Comparison of ENCODE assay signal across 1 cellular context in genomic region chr12:128680555-128680954, GRCh38.
TF ChIP-seq lines count a peak whose summit lies in the region.

No MANE protein-coding gene starts in this region.

TF ChIP-seq in H1, 55 proteins besides CTCF, POLR2A, EP300 and RAD21 (continued from another document):
- TF ChIP-seq, protein P1, sequence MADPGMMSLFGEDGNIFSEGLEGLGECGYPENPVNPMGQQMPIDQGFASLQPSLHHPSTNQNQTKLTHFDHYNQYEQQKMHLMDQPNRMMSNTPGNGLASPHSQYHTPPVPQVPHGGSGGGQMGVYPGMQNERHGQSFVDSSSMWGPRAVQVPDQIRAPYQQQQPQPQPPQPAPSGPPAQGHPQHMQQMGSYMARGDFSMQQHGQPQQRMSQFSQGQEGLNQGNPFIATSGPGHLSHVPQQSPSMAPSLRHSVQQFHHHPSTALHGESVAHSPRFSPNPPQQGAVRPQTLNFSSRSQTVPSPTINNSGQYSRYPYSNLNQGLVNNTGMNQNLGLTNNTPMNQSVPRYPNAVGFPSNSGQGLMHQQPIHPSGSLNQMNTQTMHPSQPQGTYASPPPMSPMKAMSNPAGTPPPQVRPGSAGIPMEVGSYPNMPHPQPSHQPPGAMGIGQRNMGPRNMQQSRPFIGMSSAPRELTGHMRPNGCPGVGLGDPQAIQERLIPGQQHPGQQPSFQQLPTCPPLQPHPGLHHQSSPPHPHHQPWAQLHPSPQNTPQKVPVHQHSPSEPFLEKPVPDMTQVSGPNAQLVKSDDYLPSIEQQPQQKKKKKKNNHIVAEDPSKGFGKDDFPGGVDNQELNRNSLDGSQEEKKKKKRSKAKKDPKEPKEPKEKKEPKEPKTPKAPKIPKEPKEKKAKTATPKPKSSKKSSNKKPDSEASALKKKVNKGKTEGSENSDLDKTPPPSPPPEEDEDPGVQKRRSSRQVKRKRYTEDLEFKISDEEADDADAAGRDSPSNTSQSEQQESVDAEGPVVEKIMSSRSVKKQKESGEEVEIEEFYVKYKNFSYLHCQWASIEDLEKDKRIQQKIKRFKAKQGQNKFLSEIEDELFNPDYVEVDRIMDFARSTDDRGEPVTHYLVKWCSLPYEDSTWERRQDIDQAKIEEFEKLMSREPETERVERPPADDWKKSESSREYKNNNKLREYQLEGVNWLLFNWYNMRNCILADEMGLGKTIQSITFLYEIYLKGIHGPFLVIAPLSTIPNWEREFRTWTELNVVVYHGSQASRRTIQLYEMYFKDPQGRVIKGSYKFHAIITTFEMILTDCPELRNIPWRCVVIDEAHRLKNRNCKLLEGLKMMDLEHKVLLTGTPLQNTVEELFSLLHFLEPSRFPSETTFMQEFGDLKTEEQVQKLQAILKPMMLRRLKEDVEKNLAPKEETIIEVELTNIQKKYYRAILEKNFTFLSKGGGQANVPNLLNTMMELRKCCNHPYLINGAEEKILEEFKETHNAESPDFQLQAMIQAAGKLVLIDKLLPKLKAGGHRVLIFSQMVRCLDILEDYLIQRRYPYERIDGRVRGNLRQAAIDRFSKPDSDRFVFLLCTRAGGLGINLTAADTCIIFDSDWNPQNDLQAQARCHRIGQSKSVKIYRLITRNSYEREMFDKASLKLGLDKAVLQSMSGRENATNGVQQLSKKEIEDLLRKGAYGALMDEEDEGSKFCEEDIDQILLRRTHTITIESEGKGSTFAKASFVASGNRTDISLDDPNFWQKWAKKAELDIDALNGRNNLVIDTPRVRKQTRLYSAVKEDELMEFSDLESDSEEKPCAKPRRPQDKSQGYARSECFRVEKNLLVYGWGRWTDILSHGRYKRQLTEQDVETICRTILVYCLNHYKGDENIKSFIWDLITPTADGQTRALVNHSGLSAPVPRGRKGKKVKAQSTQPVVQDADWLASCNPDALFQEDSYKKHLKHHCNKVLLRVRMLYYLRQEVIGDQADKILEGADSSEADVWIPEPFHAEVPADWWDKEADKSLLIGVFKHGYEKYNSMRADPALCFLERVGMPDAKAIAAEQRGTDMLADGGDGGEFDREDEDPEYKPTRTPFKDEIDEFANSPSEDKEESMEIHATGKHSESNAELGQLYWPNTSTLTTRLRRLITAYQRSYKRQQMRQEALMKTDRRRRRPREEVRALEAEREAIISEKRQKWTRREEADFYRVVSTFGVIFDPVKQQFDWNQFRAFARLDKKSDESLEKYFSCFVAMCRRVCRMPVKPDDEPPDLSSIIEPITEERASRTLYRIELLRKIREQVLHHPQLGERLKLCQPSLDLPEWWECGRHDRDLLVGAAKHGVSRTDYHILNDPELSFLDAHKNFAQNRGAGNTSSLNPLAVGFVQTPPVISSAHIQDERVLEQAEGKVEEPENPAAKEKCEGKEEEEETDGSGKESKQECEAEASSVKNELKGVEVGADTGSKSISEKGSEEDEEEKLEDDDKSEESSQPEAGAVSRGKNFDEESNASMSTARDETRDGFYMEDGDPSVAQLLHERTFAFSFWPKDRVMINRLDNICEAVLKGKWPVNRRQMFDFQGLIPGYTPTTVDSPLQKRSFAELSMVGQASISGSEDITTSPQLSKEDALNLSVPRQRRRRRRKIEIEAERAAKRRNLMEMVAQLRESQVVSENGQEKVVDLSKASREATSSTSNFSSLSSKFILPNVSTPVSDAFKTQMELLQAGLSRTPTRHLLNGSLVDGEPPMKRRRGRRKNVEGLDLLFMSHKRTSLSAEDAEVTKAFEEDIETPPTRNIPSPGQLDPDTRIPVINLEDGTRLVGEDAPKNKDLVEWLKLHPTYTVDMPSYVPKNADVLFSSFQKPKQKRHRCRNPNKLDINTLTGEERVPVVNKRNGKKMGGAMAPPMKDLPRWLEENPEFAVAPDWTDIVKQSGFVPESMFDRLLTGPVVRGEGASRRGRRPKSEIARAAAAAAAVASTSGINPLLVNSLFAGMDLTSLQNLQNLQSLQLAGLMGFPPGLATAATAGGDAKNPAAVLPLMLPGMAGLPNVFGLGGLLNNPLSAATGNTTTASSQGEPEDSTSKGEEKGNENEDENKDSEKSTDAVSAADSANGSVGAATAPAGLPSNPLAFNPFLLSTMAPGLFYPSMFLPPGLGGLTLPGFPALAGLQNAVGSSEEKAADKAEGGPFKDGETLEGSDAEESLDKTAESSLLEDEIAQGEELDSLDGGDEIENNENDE (IDR thresholded peaks at IDR 0.05; ENCODE audit: insufficient replicate concordance, low read length) = no peak
- TF ChIP-seq FOSL1 (IDR thresholded peaks at IDR 0.05; ENCODE audit: insufficient read depth, low read depth, low read length) = no peak
- no peak for TF ChIP-seq POU5F1 (IDR thresholded peaks at IDR 0.05; ENCODE audit: low read depth, low read length)
- TF ChIP-seq RXRA (IDR thresholded peaks at IDR 0.05; ENCODE audit: insufficient read depth, low read depth, low read length) = no peak
- no peak for TF ChIP-seq SUZ12 (IDR thresholded peaks at IDR 0.05; ENCODE audit: low read length)
